Comparison of ENCODE assay signal across 12 cellular contexts in genomic region chr17:61393550-61393903, GRCh38. TPM values are rescaled to one million over a fixed set of nuclear protein-coding genes. Genes with fewer than 3 reads are reported as not detected.
DNase-seq lines count a peak whose midpoint lies in the region; ATAC-seq and TF ChIP-seq lines count a peak whose summit lies in the region.
"Had no signal": no experiment of that assay in that cellular context is flagged by ENCODE, and none has a peak within 500 bp of the region (broad histone marks: within the 10 kb centered on the region; RNA-seq: fewer than 3 reads in every experiment).

No MANE protein-coding gene starts in this region.

- H3K9ac ChIP-seq in OCI-LY3 (ENCODE audit: low read length) (no peak overlapping the region), fibroblast of lung (ENCODE audit: insufficient read depth, low read length) (peak overlapping the region; percentile 31)

- H3K79me2 ChIP-seq in OCI-LY3 (ENCODE audit: low read length) (no peaks in the 10 kb centered on the region), fibroblast of lung (ENCODE audit: control insufficient read depth, insufficient read depth, low read length) (peaks cover 66% of the 10 kb centered on the region)

- H3K9me3 ChIP-seq in left ventricle myocardium inferior (replicated peaks), result no peaks in the 10 kb centered on the region
- no peaks in the 10 kb centered on the region for H3K9me3 ChIP-seq in OCI-LY3 (ENCODE audit: insufficient read depth, low read length)
- H3K9me3 ChIP-seq in fibroblast of lung (ENCODE audit: control insufficient read depth, insufficient read depth, low read depth, low read length), result no peaks in the 10 kb centered on the region
- H3K9me3 ChIP-seq in upper lobe of left lung, result no peaks in the 10 kb centered on the region
- H3K9me3 ChIP-seq: left lung had no signal

- no peak for TF ChIP-seq EP300 in upper lobe of left lung (IDR thresholded peaks at IDR 0.05)

- intact Hi-C loops in left ventricle myocardium inferior (cut with micrococcal nuclease), result no loop called here
- intact Hi-C loops in left ventricle myocardium superior (cut with micrococcal nuclease), result no loop called here

- 72 to 100% methylated on average over 1 to 3 of the region's 3 CpGs for WGBS in upper lobe of left lung, 2 donors

- TF ChIP-seq CTCF in left ventricle myocardium inferior (IDR thresholded peaks at IDR 0.05; ENCODE audit: borderline replicate concordance) (no peak), OCI-LY3 (IDR thresholded peaks at IDR 0.05; ENCODE audit: low read depth, low read length) (peak; percentile 32), fibroblast of lung (conservative IDR thresholded peaks at IDR 0.05 in 1 of 2, IDR thresholded peaks at IDR 0.05 in 1 of 2; ENCODE audit: low read depth in 1 of 2, low read length in 2 of 2) (peak; percentile 34 to 41), upper lobe of left lung (IDR thresholded peaks at IDR 0.05) (no peak)

- ATAC-seq in left ventricle myocardium superior (no peak), upper lobe of left lung (ENCODE audit: low FRiP score in 2 of 2) (no peak), HG02763 (IDR thresholded peaks at IDR 0.05; ENCODE audit: unreplicated experiment) (no peak)
- ATAC-seq: activated T-cell treated with anti-CD3 and anti-CD28 coated beads, Interleukin-2, amount 50 U/mL, for 4 hours; K562; left lung had no signal

- H3K4me1 ChIP-seq in left ventricle myocardium inferior, result peaks cover 35% of the 10 kb centered on the region
- H3K4me1 ChIP-seq in OCI-LY3 (ENCODE audit: low read length), result 0 out of 2 replicates have a peak, but pooled peaks cover 3% of the 10 kb centered on the region
- peaks cover 25% of the 10 kb centered on the region for H3K4me1 ChIP-seq in fibroblast of lung (ENCODE audit: control insufficient read depth, extremely low read depth, insufficient read depth, low read length)
- H3K4me1 ChIP-seq in upper lobe of left lung, result peaks cover 28 to 38% (median 29%) of the 10 kb centered on the region in 4 donors

- H4K20me1 ChIP-seq in OCI-LY3 (ENCODE audit: insufficient read depth, low read length), result no peaks in the 10 kb centered on the region
- H4K20me1 ChIP-seq in fibroblast of lung (ENCODE audit: control insufficient read depth, extremely low read depth, insufficient read depth, low read length), result no peaks in the 10 kb centered on the region

- TF ChIP-seq POLR2A in upper lobe of left lung (IDR thresholded peaks at IDR 0.05), result no peak

- H3K36me3 ChIP-seq in left ventricle myocardium inferior (no peaks in the 10 kb centered on the region), OCI-LY3 (replicated peaks; ENCODE audit: low read depth, low read length) (no peaks in the 10 kb centered on the region), fibroblast of lung (ENCODE audit: control insufficient read depth, insufficient read depth, low read length) (peaks cover 2% of the 10 kb centered on the region), upper lobe of left lung (peaks cover 0 to 4% (median 0%) of the 10 kb centered on the region in 4 donors)
- H3K36me3 ChIP-seq: left lung had no signal

- no peak overlapping the region for H3K4me2 ChIP-seq in OCI-LY3 (ENCODE audit: low read length)
- peak overlapping the region; percentile 85 for H3K4me2 ChIP-seq in fibroblast of lung (ENCODE audit: extremely low read depth, insufficient read depth, low read length)

- H3K27me3 ChIP-seq in left ventricle myocardium inferior (ENCODE audit: low read depth) (peaks cover 51% of the 10 kb centered on the region), OCI-LY3 (ENCODE audit: low read depth, low read length) (no peaks in the 10 kb centered on the region), fibroblast of lung (ENCODE audit: control insufficient read depth, insufficient read depth, low read length) (no peaks in the 10 kb centered on the region), upper lobe of left lung (peaks cover 0 to 27% (median 23%) of the 10 kb centered on the region in 4 donors)

- DNase-seq in left ventricle myocardium inferior (no peak), left ventricle myocardium superior (no peak), fibroblast of lung (ENCODE audit: low read depth in 2 of 2) (peak in 1 of 2 donors; percentile 37), upper lobe of left lung (no peak), NCI-H1417 (lab: John Stamatoyannopoulos, UW) (no peak)
- no peak for DNase-seq in activated CD4-positive, alpha-beta T cell treated with anti-CD3 and anti-CD28 coated beads for 1 hour
- DNase-seq: activated T-cell treated with anti-CD3 and anti-CD28 coated beads, Interleukin-2, amount 50 U/mL, for 4 hours had no signal

- H3K4me3 ChIP-seq in left ventricle myocardium inferior (no peak overlapping the region), OCI-LY3 (ENCODE audit: low read length) (no peak overlapping the region), fibroblast of lung (replicated peaks in 1 of 4; ENCODE audit: control extremely low read depth in 1 of 4, insufficient read depth in 1 of 4, low read depth in 3 of 4, low read length in 4 of 4) (no peak overlapping the region), upper lobe of left lung (no peak overlapping the region)
- H3K4me3 ChIP-seq: K562, left lung, SK-N-MC had no signal

- H3K27ac ChIP-seq in left ventricle myocardium inferior (replicated peaks), result peak overlapping the region; percentile 85
- no peak overlapping the region for H3K27ac ChIP-seq in OCI-LY3 (ENCODE audit: low read length)
- peak overlapping the region; percentile 97 for H3K27ac ChIP-seq in fibroblast of lung (ENCODE audit: insufficient read depth, low read length)
- peak overlapping the region; percentile 90 to 97 (median 92) for H3K27ac ChIP-seq in upper lobe of left lung
- H3K27ac ChIP-seq: SK-N-MC had no signal

- H2AFZ ChIP-seq in OCI-LY3 (ENCODE audit: low read depth, low read length), result no peak overlapping the region
- H2AFZ ChIP-seq in fibroblast of lung (ENCODE audit: low read length), result no peak overlapping the region

RNA-seq across cellular contexts. Expression of gene TBX2, which starts 6.1 kb away (rescaled TPM):
- 8.2 TPM for total RNA-seq in left ventricle myocardium inferior
- total RNA-seq in left ventricle myocardium superior, result 9.1 TPM
- total RNA-seq in fibroblast of lung, result 98.1 and 148 TPM in 2 replicates
- polyA plus RNA-seq in fibroblast of lung, result 40.5 and 64.9 TPM in 2 replicates
- polyA plus RNA-seq in fibroblast of lung (2012), result 86.7 and 151 TPM in 2 replicates
- polyA minus RNA-seq in fibroblast of lung (ENCODE audit: low replicate concordance), result 102 and 172 TPM in 2 replicates
- total RNA-seq in upper lobe of left lung, result 100 to 1,000 TPM in 2 of 6 donors, 10 to 100 TPM in 4; 22.4 to 130 (median 92.7) TPM
- polyA plus RNA-seq: K562 had no signal

RNA-seq across cellular contexts. Expression of gene TBX4, which starts 58.7 kb away (rescaled TPM):
- total RNA-seq in left ventricle myocardium inferior (not detected), left ventricle myocardium superior (not detected), fibroblast of lung (35.2 and 44.1 TPM in 2 replicates), upper lobe of left lung (10 to 100 TPM; 10.2 to 69.1 (median 22.7) TPM)
- polyA plus RNA-seq in fibroblast of lung, result 84.3 and 93.9 TPM in 2 replicates
- 55.1 and 85.4 TPM in 2 replicates for polyA plus RNA-seq in fibroblast of lung (2012)
- polyA minus RNA-seq in fibroblast of lung (ENCODE audit: low replicate concordance), result 133 and 151 TPM in 2 replicates
- total RNA-seq: activated T-cell treated with anti-CD3 and anti-CD28 coated beads, Interleukin-2, amount 50 U/mL, for 4 hours; K562 had no signal
- polyA plus RNA-seq: K562 had no signal

Comparison
In these comparisons a context has a peak if more than half of its experiments do, and no peak if none do; other contexts are left out.
1. CTCF ChIP-seq: peak in OCI-LY3 (single experiment) and fibroblast of lung (2 of 2); none in left ventricle myocardium inferior (single experiment) and upper lobe of left lung (0 of 6).
2. RNA of gene TBX4, which starts 58.7 kb away (total RNA-seq): 35.2 to 44.1 TPM in fibroblast of lung and 10.2 to 69.1 TPM in upper lobe of left lung; not detected in left ventricle myocardium inferior (single experiment) and not detected in left ventricle myocardium superior (single experiment); every median in the first group is over 10 times any median in the second.